In genomic region chr9:91197232-91198181, GRCh38 we compare ENCODE assay signal across 1 cellular context.
TF ChIP-seq lines count a peak whose summit lies in the region.

No MANE protein-coding gene starts in this region.

TF ChIP-seq in HepG2, 621 proteins besides CTCF, POLR2A, EP300 and RAD21 (continued from another document and continues in another):
- TF ChIP-seq SKIL (CRISPR knock-in tag; IDR thresholded peaks at IDR 0.05; ENCODE audit: borderline replicate concordance) (peak; percentile 91), RXRA (CRISPR knock-in tag; IDR thresholded peaks at IDR 0.05) (peak; percentile 97; the same call in 1 of the 2 replicates), RAD51 (IDR thresholded peaks at IDR 0.05; ENCODE audit: borderline replicate concordance) (peak; percentile 67; the same call in 1 of the 2 replicates), ETV6 (CRISPR knock-in tag; conservative IDR thresholded peaks at IDR 0.05) (peak; percentile 84; the same call in 1 of the 2 replicates), TAF1 (CRISPR knock-in tag; IDR thresholded peaks at IDR 0.05) (no peak), ZNF468 (CRISPR knock-in tag; IDR thresholded peaks at IDR 0.05) (no peak), ZNF746 (CRISPR knock-in tag; IDR thresholded peaks at IDR 0.05) (peak; percentile 86), SNRNP70 (IDR thresholded peaks at IDR 0.05; ENCODE audit: low read depth, low read length) (no peak), ZBTB25 (CRISPR knock-in tag; IDR thresholded peaks at IDR 0.05) (peak; percentile 83), ZNF547 (CRISPR knock-in tag; IDR thresholded peaks at IDR 0.05) (no peak), ARID5B (CRISPR knock-in tag; IDR thresholded peaks at IDR 0.05) (peak; percentile 99), CBX5 (CRISPR knock-in tag; IDR thresholded peaks at IDR 0.05; ENCODE audit: borderline replicate concordance) (peak; percentile 99), MYC (CRISPR knock-in tag; IDR thresholded peaks at IDR 0.05; ENCODE audit: borderline replicate concordance) (peak; percentile 99), ZNF569 (CRISPR knock-in tag; IDR thresholded peaks at IDR 0.05; ENCODE audit: borderline replicate concordance) (no peak), ZNF552 (CRISPR knock-in tag; IDR thresholded peaks at IDR 0.05; ENCODE audit: borderline replicate concordance) (no peak), ZNF17 (CRISPR knock-in tag; IDR thresholded peaks at IDR 0.05) (no peak), CHCHD3 (CRISPR knock-in tag; IDR thresholded peaks at IDR 0.05) (no peak), ARID3A (IDR thresholded peaks at IDR 0.05; ENCODE audit: low read depth, low read length) (peak; percentile 100), ARID2 (CRISPR knock-in tag; IDR thresholded peaks at IDR 0.05; ENCODE audit: borderline replicate concordance) (peak; percentile 59; the same call in 1 of the 2 replicates), NFE2 (CRISPR knock-in tag; IDR thresholded peaks at IDR 0.05) (peak; percentile 89), NRL (CRISPR knock-in tag; IDR thresholded peaks at IDR 0.05; ENCODE audit: borderline replicate concordance) (no peak), JUN (CRISPR knock-in tag; IDR thresholded peaks at IDR 0.05) (peak; percentile 90), ZNF775 (CRISPR knock-in tag; IDR thresholded peaks at IDR 0.05; ENCODE audit: borderline replicate concordance) (no peak), MATR3 (CRISPR knock-in tag; IDR thresholded peaks at IDR 0.05) (no peak), HMGXB3 (CRISPR knock-in tag; IDR thresholded peaks at IDR 0.05; ENCODE audit: borderline replicate concordance) (peak; percentile 86), HMG20A (CRISPR knock-in tag; IDR thresholded peaks at IDR 0.05; ENCODE audit: borderline replicate concordance) (peak; percentile 95), ZNF652 (CRISPR knock-in tag; IDR thresholded peaks at IDR 0.05; ENCODE audit: borderline replicate concordance, low read depth) (peak; percentile 61; the same call in 1 of the 2 replicates), ZNF331 (CRISPR knock-in tag; IDR thresholded peaks at IDR 0.05) (peak; percentile 98), MIER2 (CRISPR knock-in tag; IDR thresholded peaks at IDR 0.05) (peak; percentile 90), NBN (conservative IDR thresholded peaks at IDR 0.05) (no peak), ZFP82 (CRISPR knock-in tag; IDR thresholded peaks at IDR 0.05; ENCODE audit: borderline replicate concordance) (0 out of 2 replicates have a peak, but pooled peaks have one; percentile 33), NCOA2 (CRISPR knock-in tag; IDR thresholded peaks at IDR 0.05) (peak; percentile 99), ELF1 (CRISPR knock-in tag; IDR thresholded peaks at IDR 0.05) (peak; percentile 44; the same call in 1 of the 2 replicates), IKZF1 (IDR thresholded peaks at IDR 0.05) (no peak), SMAD3 (CRISPR knock-in tag; IDR thresholded peaks at IDR 0.05) (peak; percentile 95), ZNF800 (CRISPR knock-in tag; IDR thresholded peaks at IDR 0.05) (0 out of 2 replicates have a peak, but pooled peaks have one; percentile 40), KDM1A (CRISPR knock-in tag; IDR thresholded peaks at IDR 0.05) (peak; percentile 92), ZSCAN20 (CRISPR knock-in tag; IDR thresholded peaks at IDR 0.05; ENCODE audit: borderline replicate concordance) (no peak; the same call in 1 of the 2 replicates), PAWR (CRISPR knock-in tag; IDR thresholded peaks at IDR 0.05; ENCODE audit: borderline replicate concordance) (no peak), ZNF484 (CRISPR knock-in tag; IDR thresholded peaks at IDR 0.05; ENCODE audit: borderline replicate concordance, low read depth) (no peak), ZNF572 (CRISPR knock-in tag; IDR thresholded peaks at IDR 0.05) (no peak), ZNF768 (CRISPR knock-in tag; IDR thresholded peaks at IDR 0.05) (no peak), GABPB1 (CRISPR knock-in tag; IDR thresholded peaks at IDR 0.05) (peak; percentile 48; the same call in 1 of the 2 replicates), MAFG (CRISPR knock-in tag; IDR thresholded peaks at IDR 0.05) (peak; percentile 78)
